Comparison of ENCODE assay signal across 14 cellular contexts in the genomic region with DNA sequence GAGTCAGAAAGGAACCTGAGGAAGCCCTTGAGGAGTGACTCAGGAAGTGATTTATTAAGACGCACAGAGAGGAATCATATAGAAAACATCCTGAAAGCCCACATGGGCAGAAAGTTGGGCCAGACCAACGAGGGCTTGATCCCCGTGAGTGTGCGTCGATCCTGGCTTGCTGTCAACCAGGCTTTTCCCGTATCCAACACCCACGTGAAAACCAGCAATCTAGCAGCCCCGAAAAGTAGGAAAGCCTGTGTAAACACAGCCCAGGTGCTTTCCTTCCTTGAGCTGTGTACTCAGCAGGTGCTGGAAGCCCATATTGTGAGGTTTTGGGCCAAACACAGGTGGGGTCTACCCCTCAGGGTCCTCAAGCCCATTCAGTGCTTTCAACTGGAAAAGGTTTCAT. TPM values are rescaled to one million over a fixed set of nuclear protein-coding genes. Genes with fewer than 3 reads are reported as not detected.
"Had no signal": no experiment of that assay in that cellular context is flagged by ENCODE, and none has a peak within 500 bp of the region (broad histone marks: within the 10 kb centered on the region; RNA-seq: fewer than 3 reads in every experiment).

No MANE protein-coding gene starts in this region.

RNA-seq across cellular contexts. Expression of gene SPATA31C1, which starts 3.8 kb away (rescaled TPM):
- total RNA-seq: stomach, subcutaneous adipose tissue, suprapubic skin, temporal lobe, thoracic aorta, thyroid gland, tibial nerve, transverse colon, upper lobe of left lung, upper lobe of right lung, ureter, vagina had no signal

RNA-seq across cellular contexts. Expression of gene SPATA31E1, which starts 38.9 kb away (rescaled TPM):
- total RNA-seq: stomach, subcutaneous adipose tissue, suprapubic skin, temporal lobe, thoracic aorta, tibial nerve, transverse colon, upper lobe of left lung, upper lobe of right lung, ureter, urinary bladder, uterus, vagina had no signal
